15 cellular contexts compared by ENCODE assay signal in the genomic region with DNA sequence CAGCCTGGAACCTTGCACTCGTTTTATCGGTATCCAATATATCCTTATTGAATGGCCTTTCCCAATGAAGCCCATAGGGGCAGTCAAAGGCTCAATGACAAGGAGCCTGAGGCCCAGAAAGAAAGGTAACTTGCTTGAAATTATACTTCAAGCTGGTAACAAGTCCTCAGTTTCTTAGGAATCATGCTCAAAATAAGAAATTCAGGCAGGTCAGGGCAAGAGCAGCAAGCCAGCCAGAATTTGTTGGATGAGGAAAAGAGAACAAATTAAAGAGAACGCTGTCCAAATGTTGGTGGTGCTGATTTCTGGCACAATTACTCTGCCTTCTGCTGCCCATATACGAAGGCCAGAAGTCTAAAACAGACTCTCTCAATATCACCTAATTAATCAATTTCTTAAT.
DNase-seq lines count a peak whose midpoint lies in the region; ATAC-seq and TF ChIP-seq lines count a peak whose summit lies in the region.
"Had no signal": no experiment of that assay in that cellular context is flagged by ENCODE, and none has a peak within 500 bp of the region (broad histone marks: within the 10 kb centered on the region; RNA-seq: fewer than 3 reads in every experiment).

No MANE protein-coding gene starts in this region.

- H4K8ac ChIP-seq in neuronal stem cell (ENCODE audit: low read depth, low read length): no peak overlapping the region

- H3K4me2 ChIP-seq in SK-N-SH (no peak overlapping the region), neuronal stem cell (ENCODE audit: insufficient read depth, low read length, poor library complexity, severe bottlenecking) (no peak overlapping the region)

- H3K14ac ChIP-seq in neuronal stem cell (ENCODE audit: low read length): no peak overlapping the region

- H2AFZ ChIP-seq in SK-N-SH (ENCODE audit: low read depth) (no peak overlapping the region), neuronal stem cell (ENCODE audit: low read length) (no peak overlapping the region)

- no peaks in the 10 kb centered on the region for H3K9me2 ChIP-seq in SK-N-SH

- H3K36me3 ChIP-seq in SK-N-SH (replicated peaks in 1 of 2; ENCODE audit: control insufficient read depth in 1 of 2, insufficient read depth in 2 of 2, low read length in 1 of 2): no peaks in the 10 kb centered on the region
- no peaks in the 10 kb centered on the region for H3K36me3 ChIP-seq in neuronal stem cell (replicated peaks in 1 of 2; ENCODE audit: control insufficient read depth in 2 of 2, insufficient read depth in 2 of 2, low read length in 2 of 2)
- H3K36me3 ChIP-seq: prostate gland had no signal

- no peak overlapping the region for H3K27ac Mint-ChIP-seq in endothelial cell (ENCODE audit: unreplicated experiment)
- H3K27ac Mint-ChIP-seq: activated CD8-positive, alpha-beta T cell treated with anti-CD3 and anti-CD28 coated beads, Interleukin-2, amount 10 ng/mL, durations not matched to agents 7 days and 5 days had no signal

- H2BK120ac ChIP-seq in neuronal stem cell (ENCODE audit: low read depth, low read length): no peak overlapping the region

- H2BK12ac ChIP-seq in neuronal stem cell (ENCODE audit: low read length): no peak overlapping the region

- H3K23ac ChIP-seq in neuronal stem cell (ENCODE audit: low read depth, low read length, poor library complexity): no peak overlapping the region

- TF ChIP-seq CTCF in SK-N-SH (IDR thresholded peaks at IDR 0.05): no peak
- TF ChIP-seq CTCF in endothelial cell (IDR thresholded peaks at IDR 0.05; ENCODE audit: unreplicated experiment): peak; percentile 16
- TF ChIP-seq CTCF in GM13976 (IDR thresholded peaks at IDR 0.05; ENCODE audit: borderline replicate concordance, control extremely low read depth, extremely low read depth, insufficient read depth, missing control alignments): no peak

- H3K9ac ChIP-seq in SK-N-SH (no peak overlapping the region), neuronal stem cell (ENCODE audit: low read depth, low read length, poor library complexity) (no peak overlapping the region)

- no peaks in the 10 kb centered on the region for H3K36me3 Mint-ChIP-seq in endothelial cell (ENCODE audit: low read depth, unreplicated experiment)

- H3K27me3 ChIP-seq in SK-N-SH (ENCODE audit: insufficient read depth) (no peaks in the 10 kb centered on the region), neuronal stem cell (ENCODE audit: control insufficient read depth in 3 of 3, insufficient read depth in 3 of 3, low read depth in 1 of 3, low read length in 3 of 3) (no peaks in the 10 kb centered on the region)

- no peaks in the 10 kb centered on the region for H3F3A ChIP-seq in SK-N-SH (replicated peaks; ENCODE audit: insufficient read depth)

- no peak overlapping the region for H4K91ac ChIP-seq in neuronal stem cell (ENCODE audit: low read depth, low read length, poor library complexity)

- H2BK15ac ChIP-seq in neuronal stem cell (ENCODE audit: low read length): no peak overlapping the region

- H2BK5ac ChIP-seq in neuronal stem cell (ENCODE audit: low read length): no peak overlapping the region

- no peak overlapping the region for H2AK5ac ChIP-seq in neuronal stem cell (ENCODE audit: low read depth, low read length)

- no peak for TF ChIP-seq EP300 in SK-N-SH (IDR thresholded peaks at IDR 0.05; ENCODE audit: borderline replicate concordance in 1 of 2, low read depth in 1 of 2, low read length in 1 of 2)

- no peak for DNase-seq in SK-N-SH
- peak; percentile 3 for DNase-seq in RKO (ENCODE audit: low spot score)
- peak; percentile 24 for DNase-seq in endothelial cell (ENCODE audit: low spot score)
- peak; percentile 15 for DNase-seq in neuronal stem cell (ENCODE audit: low spot score)
- DNase-seq in activated CD4-positive, alpha-beta T cell treated with anti-CD3 and anti-CD28 coated beads, Interleukin-2, amount 50 U/mL, for 1 hour: no peak
- DNase-seq in GM13976 (ENCODE audit: low spot score): no peak
- DNase-seq: activated CD8-positive, alpha-beta T cell treated with anti-CD3 and anti-CD28 coated beads, Interleukin-2, amount 10 ng/mL, durations not matched to agents 7 days and 5 days; activated effector memory CD4-positive, alpha-beta T cell treated with anti-CD3 and anti-CD28 coated beads, Interleukin-2, amount 50 U/mL, for 16 hours; central memory CD4-positive, alpha-beta T cell; NCI-H510A; T1000 had no signal

- no peak overlapping the region for H3K4ac ChIP-seq in neuronal stem cell (ENCODE audit: low read length)

- WGBS in SK-N-SH (ENCODE audit: low lambda C conversion rate): 39% methylated on average over 4 of the region's 4 CpGs
- no CpG with 5 or more reads among the region's 4 CpGs for WGBS in neuronal stem cell (ENCODE audit: extremely low coverage in 2 of 2, insufficient read length in 2 of 2, insufficient replicate concordance in 1 of 2), 2 donors

- no peaks in the 10 kb centered on the region for H3K79me1 ChIP-seq in neuronal stem cell (ENCODE audit: low read depth, low read length)

- no peak overlapping the region for H3K18ac ChIP-seq in neuronal stem cell (ENCODE audit: low read length)

- no peaks in the 10 kb centered on the region for H3K9me3 ChIP-seq in SK-N-SH
- H3K9me3 ChIP-seq in neuronal stem cell (replicated peaks in 1 of 2; ENCODE audit: control insufficient read depth in 2 of 2, insufficient read depth in 1 of 2, low read depth in 1 of 2, low read length in 2 of 2): no peaks in the 10 kb centered on the region
- H3K9me3 ChIP-seq: prostate gland had no signal

- no peak overlapping the region for H3K27ac ChIP-seq in SK-N-SH (ENCODE audit: low read depth in 2 of 2, low read length in 1 of 2)
- no peak overlapping the region for H3K27ac ChIP-seq in neuronal stem cell (replicated peaks; ENCODE audit: low read length)
- H3K27ac ChIP-seq: prostate gland had no signal

- H3K9me3 Mint-ChIP-seq in endothelial cell (ENCODE audit: unreplicated experiment): no peaks in the 10 kb centered on the region

- CTCF ChIA-PET in SK-N-SH (lab: Yijun Ruan, JAX): no interaction called here

- H4K20me1 ChIP-seq in SK-N-SH (ENCODE audit: insufficient read depth): no peaks in the 10 kb centered on the region

- ATAC-seq in SK-N-SH treated with all-trans-retinoic acid at 6 μM for 48 hours (no peak), GM21529 (IDR thresholded peaks at IDR 0.05; ENCODE audit: unreplicated experiment) (no peak)
- ATAC-seq: activated CD8-positive, alpha-beta T cell treated with anti-CD3 and anti-CD28 coated beads, Interleukin-2, amount 10 ng/mL, durations not matched to agents 7 days and 5 days; Right ventricle myocardium inferior had no signal

- H3K79me2 ChIP-seq in SK-N-SH (ENCODE audit: insufficient read depth): no peaks in the 10 kb centered on the region

- peaks cover 3% of the 10 kb centered on the region for H3K27me3 Mint-ChIP-seq in endothelial cell (ENCODE audit: unreplicated experiment)

- no peak for TF ChIP-seq RAD21 in SK-N-SH (IDR thresholded peaks at IDR 0.05; ENCODE audit: low read length)

- in situ Hi-C loops in GM13976 (cut with MboI; ENCODE audit: low sequenced_read_pairs, unreplicated experiment): no loop called here

- H3K4me1 Mint-ChIP-seq in endothelial cell (ENCODE audit: unreplicated experiment): peaks cover 5% of the 10 kb centered on the region

- H3K4me3 Mint-ChIP-seq in endothelial cell (ENCODE audit: unreplicated experiment): no peak overlapping the region
- H3K4me3 Mint-ChIP-seq: activated CD8-positive, alpha-beta T cell treated with anti-CD3 and anti-CD28 coated beads, Interleukin-2, amount 10 ng/mL, durations not matched to agents 7 days and 5 days had no signal

- POLR2A ChIA-PET in SK-N-SH (lab: Yijun Ruan, JAX): no interaction called here

- H3K4me3 ChIP-seq in SK-N-SH (ENCODE audit: low read depth in 2 of 2, low read length in 1 of 2): no peak overlapping the region
- no peak overlapping the region for H3K4me3 ChIP-seq in neuronal stem cell (ENCODE audit: low read length in 2 of 2)
- H3K4me3 ChIP-seq: prostate gland had no signal

- H3K4me1 ChIP-seq in SK-N-SH (ENCODE audit: control insufficient read depth in 1 of 2, insufficient read depth in 2 of 2, low read depth in 1 of 2, low read length in 1 of 2): no peaks in the 10 kb centered on the region
- H3K4me1 ChIP-seq in neuronal stem cell (ENCODE audit: control insufficient read depth in 2 of 2, insufficient read depth in 1 of 2, low read depth in 1 of 2, low read length in 2 of 2): peaks cover 0 to 2% of the 10 kb centered on the region in 2 donors
- H3K4me1 ChIP-seq: prostate gland had no signal

TF ChIP-seq in SK-N-SH, 30 proteins besides CTCF, POLR2A, EP300 and RAD21 (continues in another document):
- no peak for TF ChIP-seq FOSL2 (IDR thresholded peaks at IDR 0.05; ENCODE audit: borderline replicate concordance, low read depth)
- no peak for TF ChIP-seq NRF1 (IDR thresholded peaks at IDR 0.05; ENCODE audit: low read depth, low read length)

TF ChIP-seq in SK-N-SH treated with all-trans-retinoic acid at 6 μM for 48 hours, 23 proteins besides CTCF, POLR2A, EP300 and RAD21 (continues in another document):
- no peak for TF ChIP-seq OSR1 (CRISPR knock-in tag; IDR thresholded peaks at IDR 0.05)
- TF ChIP-seq, protein P1, sequence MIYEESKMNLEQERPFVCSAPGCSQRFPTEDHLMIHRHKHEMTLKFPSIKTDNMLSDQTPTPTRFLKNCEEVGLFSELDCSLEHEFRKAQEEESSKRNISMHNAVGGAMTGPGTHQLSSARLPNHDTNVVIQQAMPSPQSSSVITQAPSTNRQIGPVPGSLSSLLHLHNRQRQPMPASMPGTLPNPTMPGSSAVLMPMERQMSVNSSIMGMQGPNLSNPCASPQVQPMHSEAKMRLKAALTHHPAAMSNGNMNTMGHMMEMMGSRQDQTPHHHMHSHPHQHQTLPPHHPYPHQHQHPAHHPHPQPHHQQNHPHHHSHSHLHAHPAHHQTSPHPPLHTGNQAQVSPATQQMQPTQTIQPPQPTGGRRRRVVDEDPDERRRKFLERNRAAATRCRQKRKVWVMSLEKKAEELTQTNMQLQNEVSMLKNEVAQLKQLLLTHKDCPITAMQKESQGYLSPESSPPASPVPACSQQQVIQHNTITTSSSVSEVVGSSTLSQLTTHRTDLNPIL (CRISPR knock-in tag; IDR thresholded peaks at IDR 0.05; ENCODE audit: low read depth): no peak
- no peak for TF ChIP-seq CSRNP3 (CRISPR knock-in tag; IDR thresholded peaks at IDR 0.05)
- TF ChIP-seq RARB (CRISPR knock-in tag; IDR thresholded peaks at IDR 0.05): no peak
- no peak for TF ChIP-seq GLIS3 (CRISPR knock-in tag; IDR thresholded peaks at IDR 0.05)
- no peak for TF ChIP-seq ZNF565 (CRISPR knock-in tag; conservative IDR thresholded peaks at IDR 0.05; ENCODE audit: low read depth)

Comparison
In these comparisons a context has a peak if more than half of its experiments do, and no peak if none do; other contexts are left out.
1. DNase-seq: peak in RKO (single experiment), endothelial cell (single experiment) and neuronal stem cell (single experiment); none in SK-N-SH (single experiment), activated CD4-positive, alpha-beta T cell treated with anti-CD3 and anti-CD28 coated beads, Interleukin-2, amount 50 U/mL, for 1 hour (single experiment) and GM13976 (single experiment).